2 cellular contexts compared by ENCODE assay signal in the genomic region with DNA sequence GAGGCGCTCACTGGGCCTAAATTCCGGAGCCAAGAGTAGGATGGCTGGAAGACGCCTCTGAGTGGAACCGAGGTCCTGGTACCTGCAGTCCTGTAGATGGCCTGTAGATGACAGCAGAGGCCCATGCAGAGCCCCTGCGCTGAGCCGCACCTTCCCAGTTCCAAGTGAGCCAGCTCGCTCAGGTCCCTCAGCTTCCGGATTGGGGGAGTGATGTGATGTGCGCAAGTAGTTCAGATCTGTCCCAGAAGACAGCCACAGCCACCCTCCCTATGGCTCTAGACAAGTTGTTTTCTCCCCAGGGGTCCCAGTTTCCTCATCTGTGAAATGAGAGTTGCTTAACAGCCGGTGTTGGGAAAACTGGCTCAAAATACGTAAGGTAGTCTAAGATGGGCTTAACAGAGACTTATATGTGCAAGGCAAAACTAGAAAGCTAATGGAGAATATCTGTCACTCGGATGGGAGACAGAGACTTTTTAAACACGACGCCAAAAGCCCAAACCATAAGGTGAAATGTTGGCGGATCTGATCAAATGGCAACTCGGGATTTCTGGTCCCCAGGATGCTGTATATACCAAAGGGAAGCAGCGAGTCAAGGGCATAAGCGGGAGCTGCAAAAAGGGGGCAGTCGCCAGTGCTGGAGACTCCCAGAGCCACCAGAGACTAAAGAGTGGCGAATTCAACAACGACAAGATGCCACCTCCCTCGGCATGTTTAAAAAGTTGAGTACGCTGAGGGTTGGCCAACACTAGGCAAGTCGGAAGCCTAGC.
TF ChIP-seq lines count a peak whose summit lies in the region.

No MANE protein-coding gene starts in this region.

TF ChIP-seq in GM23338, 12 proteins besides CTCF, POLR2A, EP300 and RAD21 (continued from another document):
- TF ChIP-seq, protein P1, sequence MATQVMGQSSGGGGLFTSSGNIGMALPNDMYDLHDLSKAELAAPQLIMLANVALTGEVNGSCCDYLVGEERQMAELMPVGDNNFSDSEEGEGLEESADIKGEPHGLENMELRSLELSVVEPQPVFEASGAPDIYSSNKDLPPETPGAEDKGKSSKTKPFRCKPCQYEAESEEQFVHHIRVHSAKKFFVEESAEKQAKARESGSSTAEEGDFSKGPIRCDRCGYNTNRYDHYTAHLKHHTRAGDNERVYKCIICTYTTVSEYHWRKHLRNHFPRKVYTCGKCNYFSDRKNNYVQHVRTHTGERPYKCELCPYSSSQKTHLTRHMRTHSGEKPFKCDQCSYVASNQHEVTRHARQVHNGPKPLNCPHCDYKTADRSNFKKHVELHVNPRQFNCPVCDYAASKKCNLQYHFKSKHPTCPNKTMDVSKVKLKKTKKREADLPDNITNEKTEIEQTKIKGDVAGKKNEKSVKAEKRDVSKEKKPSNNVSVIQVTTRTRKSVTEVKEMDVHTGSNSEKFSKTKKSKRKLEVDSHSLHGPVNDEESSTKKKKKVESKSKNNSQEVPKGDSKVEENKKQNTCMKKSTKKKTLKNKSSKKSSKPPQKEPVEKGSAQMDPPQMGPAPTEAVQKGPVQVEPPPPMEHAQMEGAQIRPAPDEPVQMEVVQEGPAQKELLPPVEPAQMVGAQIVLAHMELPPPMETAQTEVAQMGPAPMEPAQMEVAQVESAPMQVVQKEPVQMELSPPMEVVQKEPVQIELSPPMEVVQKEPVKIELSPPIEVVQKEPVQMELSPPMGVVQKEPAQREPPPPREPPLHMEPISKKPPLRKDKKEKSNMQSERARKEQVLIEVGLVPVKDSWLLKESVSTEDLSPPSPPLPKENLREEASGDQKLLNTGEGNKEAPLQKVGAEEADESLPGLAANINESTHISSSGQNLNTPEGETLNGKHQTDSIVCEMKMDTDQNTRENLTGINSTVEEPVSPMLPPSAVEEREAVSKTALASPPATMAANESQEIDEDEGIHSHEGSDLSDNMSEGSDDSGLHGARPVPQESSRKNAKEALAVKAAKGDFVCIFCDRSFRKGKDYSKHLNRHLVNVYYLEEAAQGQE (IDR thresholded peaks at IDR 0.05; ENCODE audit: unreplicated experiment), result no peak
- no peak for TF ChIP-seq STAT1 (IDR thresholded peaks at IDR 0.05; ENCODE audit: unreplicated experiment)
- TF ChIP-seq EZH2phosphoT487 (IDR thresholded peaks at IDR 0.05; ENCODE audit: unreplicated experiment), result no peak
- TF ChIP-seq EZH2 (IDR thresholded peaks at IDR 0.05; ENCODE audit: low read depth, unreplicated experiment), result no peak
- no peak for TF ChIP-seq CREB1 (CRISPR knock-in tag; IDR thresholded peaks at IDR 0.05; ENCODE audit: low read depth)
- TF ChIP-seq NANOG (IDR thresholded peaks at IDR 0.05; ENCODE audit: borderline replicate concordance), result no peak

TF ChIP-seq in SK-N-SH treated with all-trans-retinoic acid at 6 μM for 48 hours, 23 proteins besides CTCF, POLR2A, EP300 and RAD21 (continued from another document):
- no peak for TF ChIP-seq BACH2 (CRISPR knock-in tag; IDR thresholded peaks at IDR 0.05; ENCODE audit: borderline replicate concordance)
- no peak for TF ChIP-seq ZNF565 (CRISPR knock-in tag; conservative IDR thresholded peaks at IDR 0.05; ENCODE audit: low read depth)
- TF ChIP-seq, protein P2, sequence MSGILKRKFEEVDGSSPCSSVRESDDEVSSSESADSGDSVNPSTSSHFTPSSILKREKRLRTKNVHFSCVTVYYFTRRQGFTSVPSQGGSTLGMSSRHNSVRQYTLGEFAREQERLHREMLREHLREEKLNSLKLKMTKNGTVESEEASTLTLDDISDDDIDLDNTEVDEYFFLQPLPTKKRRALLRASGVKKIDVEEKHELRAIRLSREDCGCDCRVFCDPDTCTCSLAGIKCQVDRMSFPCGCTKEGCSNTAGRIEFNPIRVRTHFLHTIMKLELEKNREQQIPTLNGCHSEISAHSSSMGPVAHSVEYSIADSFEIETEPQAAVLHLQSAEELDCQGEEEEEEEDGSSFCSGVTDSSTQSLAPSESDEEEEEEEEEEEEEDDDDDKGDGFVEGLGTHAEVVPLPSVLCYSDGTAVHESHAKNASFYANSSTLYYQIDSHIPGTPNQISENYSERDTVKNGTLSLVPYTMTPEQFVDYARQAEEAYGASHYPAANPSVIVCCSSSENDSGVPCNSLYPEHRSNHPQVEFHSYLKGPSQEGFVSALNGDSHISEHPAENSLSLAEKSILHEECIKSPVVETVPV (CRISPR knock-in tag; IDR thresholded peaks at IDR 0.05), result no peak
- TF ChIP-seq ZFP3 (CRISPR knock-in tag; IDR thresholded peaks at IDR 0.05), result no peak
- TF ChIP-seq ZNF70 (CRISPR knock-in tag; IDR thresholded peaks at IDR 0.05), result no peak
- TF ChIP-seq, protein P3, sequence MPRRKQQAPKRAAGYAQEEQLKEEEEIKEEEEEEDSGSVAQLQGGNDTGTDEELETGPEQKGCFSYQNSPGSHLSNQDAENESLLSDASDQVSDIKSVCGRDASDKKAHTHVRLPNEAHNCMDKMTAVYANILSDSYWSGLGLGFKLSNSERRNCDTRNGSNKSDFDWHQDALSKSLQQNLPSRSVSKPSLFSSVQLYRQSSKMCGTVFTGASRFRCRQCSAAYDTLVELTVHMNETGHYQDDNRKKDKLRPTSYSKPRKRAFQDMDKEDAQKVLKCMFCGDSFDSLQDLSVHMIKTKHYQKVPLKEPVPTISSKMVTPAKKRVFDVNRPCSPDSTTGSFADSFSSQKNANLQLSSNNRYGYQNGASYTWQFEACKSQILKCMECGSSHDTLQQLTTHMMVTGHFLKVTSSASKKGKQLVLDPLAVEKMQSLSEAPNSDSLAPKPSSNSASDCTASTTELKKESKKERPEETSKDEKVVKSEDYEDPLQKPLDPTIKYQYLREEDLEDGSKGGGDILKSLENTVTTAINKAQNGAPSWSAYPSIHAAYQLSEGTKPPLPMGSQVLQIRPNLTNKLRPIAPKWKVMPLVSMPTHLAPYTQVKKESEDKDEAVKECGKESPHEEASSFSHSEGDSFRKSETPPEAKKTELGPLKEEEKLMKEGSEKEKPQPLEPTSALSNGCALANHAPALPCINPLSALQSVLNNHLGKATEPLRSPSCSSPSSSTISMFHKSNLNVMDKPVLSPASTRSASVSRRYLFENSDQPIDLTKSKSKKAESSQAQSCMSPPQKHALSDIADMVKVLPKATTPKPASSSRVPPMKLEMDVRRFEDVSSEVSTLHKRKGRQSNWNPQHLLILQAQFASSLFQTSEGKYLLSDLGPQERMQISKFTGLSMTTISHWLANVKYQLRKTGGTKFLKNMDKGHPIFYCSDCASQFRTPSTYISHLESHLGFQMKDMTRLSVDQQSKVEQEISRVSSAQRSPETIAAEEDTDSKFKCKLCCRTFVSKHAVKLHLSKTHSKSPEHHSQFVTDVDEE (CRISPR knock-in tag; IDR thresholded peaks at IDR 0.05), result no peak
- no peak for TF ChIP-seq TOX (CRISPR knock-in tag; IDR thresholded peaks at IDR 0.05; ENCODE audit: borderline replicate concordance)
- no peak for TF ChIP-seq ARNTL (CRISPR knock-in tag; IDR thresholded peaks at IDR 0.05; ENCODE audit: borderline replicate concordance, low read depth)
- TF ChIP-seq SNAI2 (CRISPR knock-in tag; IDR thresholded peaks at IDR 0.05), result no peak
- no peak for TF ChIP-seq ISL1 (CRISPR knock-in tag; IDR thresholded peaks at IDR 0.05)
